In the genomic region with DNA sequence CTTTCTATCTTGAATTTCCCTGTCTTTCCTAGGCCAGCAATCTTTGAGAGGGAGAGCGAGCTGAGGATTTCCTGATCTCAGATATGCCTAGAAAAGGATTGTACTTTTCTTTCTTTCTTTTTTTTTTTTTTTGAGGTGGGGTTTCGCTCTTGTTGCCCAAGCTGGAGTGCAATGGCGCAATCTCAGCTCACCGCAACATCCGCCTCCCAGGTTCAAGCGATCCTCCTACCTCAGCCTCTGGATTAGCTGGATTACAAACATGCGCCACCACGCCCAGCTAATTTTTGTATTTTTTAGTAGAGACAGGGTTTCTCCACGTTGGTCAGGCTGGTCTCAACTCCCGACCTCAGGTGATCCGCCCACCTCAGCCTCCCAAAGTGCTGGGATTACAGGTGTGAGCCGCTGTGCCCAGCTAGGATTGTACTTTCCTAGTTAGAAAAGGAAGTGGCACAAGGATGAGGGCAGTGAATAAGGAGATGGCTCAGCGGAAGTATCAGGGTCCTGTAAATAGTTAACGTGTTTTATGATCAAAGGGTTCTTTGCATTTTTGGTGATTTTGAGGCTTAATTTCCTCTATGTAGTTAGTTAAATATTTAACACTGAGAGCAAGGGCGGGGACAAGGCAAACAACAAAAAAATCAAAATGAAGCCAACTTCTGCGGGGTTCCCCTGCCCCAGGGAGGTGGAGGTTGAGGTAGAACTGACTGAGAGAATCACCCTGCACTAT, we compare ENCODE assay signal across 8 cellular contexts.
DNase-seq lines count a peak whose midpoint lies in the region; ATAC-seq and TF ChIP-seq lines count a peak whose summit lies in the region.
"Not testable (repeated sequence)": the region's sequence is repeated elsewhere in the genome, so short reads cannot be mapped to it uniquely, and the experiment has no call there.

No MANE protein-coding gene starts in this region.

- not testable (repeated sequence) for TF ChIP-seq POLR2A in transverse colon (IDR thresholded peaks at IDR 0.05)

- not testable (repeated sequence) for H3K4me3 Mint-ChIP-seq in T-helper 2 cell treated with Interferon-gamma antibody and Interleukin-4, amounts not matched to agents 5 μg/mL and 100 μg/mL, for 36 hours; progenitor cell of endocrine pancreas (ENCODE audit: low read depth)

- H3K27ac Mint-ChIP-seq in T-helper 2 cell treated with Interferon-gamma antibody and Interleukin-4, amounts not matched to agents 5 μg/mL and 100 μg/mL, for 36 hours = peak overlapping the region; percentile 36
- peak overlapping the region; percentile 45 for H3K27ac Mint-ChIP-seq in progenitor cell of endocrine pancreas

- H4K20me1 ChIP-seq in BLaER1 treated with 17β-estradiol and CSF1 and Interleukin-3, amounts not matched to agents 10 nM and 100 nM = peaks cover 0 to 17% (median 0%) of the 10 kb centered on the region in 11 experiments; a peak in 6 of 22 replicates

- TF ChIP-seq EP300 in transverse colon (IDR thresholded peaks at IDR 0.05; ENCODE audit: low read depth) = not testable (repeated sequence)

- H3K27me3 ChIP-seq in BLaER1 treated with 17β-estradiol and CSF1 and Interleukin-3, amounts not matched to agents 10 nM and 100 nM; esophagus (ENCODE audit: control insufficient read depth in 1 of 2, insufficient read depth in 2 of 2, low read length in 2 of 2); left lung; transverse colon: not testable (repeated sequence)

- peak overlapping the region; percentile 9 to 95 (median 87); a peak in 20 of 22 replicates for H3K4me2 ChIP-seq in BLaER1 treated with 17β-estradiol and CSF1 and Interleukin-3, amounts not matched to agents 10 nM and 100 nM

- peak overlapping the region in 6 of 11 experiments; percentile 43 to 77 (median 68); a peak in 11 of 22 replicates for H3K9ac ChIP-seq in BLaER1 treated with 17β-estradiol and CSF1 and Interleukin-3, amounts not matched to agents 10 nM and 100 nM

- not testable (repeated sequence) for TF ChIP-seq CTCF in left lung (IDR thresholded peaks at IDR 0.05); progenitor cell of endocrine pancreas (IDR thresholded peaks at IDR 0.05; ENCODE audit: unreplicated experiment); transverse colon (IDR thresholded peaks at IDR 0.05)

- ATAC-seq in left lung = peak; percentile 40

- peaks cover 20% of the 10 kb centered on the region for H3K36me3 Mint-ChIP-seq in T-helper 2 cell treated with Interferon-gamma antibody and Interleukin-4, amounts not matched to agents 5 μg/mL and 100 μg/mL, for 36 hours (ENCODE audit: low read depth)
- H3K36me3 Mint-ChIP-seq in progenitor cell of endocrine pancreas (ENCODE audit: insufficient read depth) = not testable (repeated sequence)

- peaks cover 77 to 96% (median 90%) of the 10 kb centered on the region in 10 experiments for H3K4me1 ChIP-seq in BLaER1 treated with 17β-estradiol and CSF1 and Interleukin-3, amounts not matched to agents 10 nM and 100 nM
- H3K4me1 ChIP-seq in esophagus (ENCODE audit: control insufficient read depth in 2 of 2, insufficient read depth in 2 of 2, low read length in 1 of 2) = not testable (repeated sequence)
- H3K4me1 ChIP-seq in left lung = peaks cover 0 to 37% of the 10 kb centered on the region in 2 donors
- peaks cover 4 to 18% (median 10%) of the 10 kb centered on the region in 4 donors for H3K4me1 ChIP-seq in transverse colon

- in situ Hi-C loops in transverse colon (cut with MboI; ENCODE audit: low pct_ligation_motif_present in 1 of 4, low pct_unique_long_range_greater_than_20kb in 1 of 4, low sequenced_read_pairs in 3 of 4) = not testable (repeated sequence)

- H3K9me3 Mint-ChIP-seq in T-helper 2 cell treated with Interferon-gamma antibody and Interleukin-4, amounts not matched to agents 5 μg/mL and 100 μg/mL, for 36 hours; progenitor cell of endocrine pancreas (ENCODE audit: low read depth): not testable (repeated sequence)

- H3K4me1 Mint-ChIP-seq in T-helper 2 cell treated with Interferon-gamma antibody and Interleukin-4, amounts not matched to agents 5 μg/mL and 100 μg/mL, for 36 hours (ENCODE audit: low read depth) = peaks cover 24% of the 10 kb centered on the region
- not testable (repeated sequence) for H3K4me1 Mint-ChIP-seq in progenitor cell of endocrine pancreas (ENCODE audit: low read depth)

- not testable (repeated sequence) for H3K9me3 ChIP-seq in BLaER1 treated with 17β-estradiol and CSF1 and Interleukin-3, amounts not matched to agents 10 nM and 100 nM (replicated peaks in 1 of 11); esophagus (ENCODE audit: control insufficient read depth in 2 of 2, insufficient read depth in 1 of 2, low read depth in 1 of 2, low read length in 1 of 2); left lung; transverse colon

- peak; percentile 57 for DNase-seq in LoVo (ENCODE audit: low spot score)
- DNase-seq in T-helper 2 cell treated with Interferon-gamma antibody and Interleukin-4, amounts not matched to agents 5 μg/mL and 100 μg/mL, for 36 hours (ENCODE audit: low spot score); progenitor cell of endocrine pancreas (ENCODE audit: low spot score, unreplicated experiment); transverse colon: not testable (repeated sequence)
- DNase-seq in amniotic epithelial cell (ENCODE audit: low read depth) = peak; percentile 68
- DNase-seq in left lung = peak; percentile 56 to 82

- H3K36me3 ChIP-seq in BLaER1 treated with 17β-estradiol and CSF1 and Interleukin-3, amounts not matched to agents 10 nM and 100 nM = peaks cover 0 to 31% (median 7%) of the 10 kb centered on the region in 11 experiments; a peak in 9 of 22 replicates
- peaks cover 7 to 15% of the 10 kb centered on the region in 2 donors for H3K36me3 ChIP-seq in esophagus (ENCODE audit: control insufficient read depth in 2 of 2, insufficient read depth in 2 of 2, low read length in 1 of 2)
- peaks cover 0 to 35% of the 10 kb centered on the region in 2 donors for H3K36me3 ChIP-seq in left lung
- not testable (repeated sequence) for H3K36me3 ChIP-seq in transverse colon

- H3K27me3 Mint-ChIP-seq in T-helper 2 cell treated with Interferon-gamma antibody and Interleukin-4, amounts not matched to agents 5 μg/mL and 100 μg/mL, for 36 hours (ENCODE audit: low read depth); progenitor cell of endocrine pancreas: not testable (repeated sequence)

- peak overlapping the region in 2 of 10 experiments; percentile 8 to 13; a peak in 1 of 20 replicates for H3K4me3 ChIP-seq in BLaER1 treated with 17β-estradiol and CSF1 and Interleukin-3, amounts not matched to agents 10 nM and 100 nM
- H3K4me3 ChIP-seq in esophagus (ENCODE audit: low read depth in 1 of 2, low read length in 2 of 2); left lung; transverse colon: not testable (repeated sequence)

- 66 to 78% methylated on average over 15 to 16 of the region's 16 CpGs for WGBS in esophagus, 2 donors
- 59 to 66% methylated on average over 2 to 16 of the region's 16 CpGs for WGBS in transverse colon (ENCODE audit: low coverage in 1 of 2), 2 donors

- H3K27ac ChIP-seq in BLaER1 treated with 17β-estradiol and CSF1 and Interleukin-3, amounts not matched to agents 10 nM and 100 nM = peak overlapping the region in 9 of 11 experiments; percentile 22 to 91 (median 74); a peak in 16 of 22 replicates
- H3K27ac ChIP-seq in esophagus (ENCODE audit: low read depth in 2 of 2, low read length in 1 of 2) (peak overlapping the region; percentile 67 to 86), left lung (peak overlapping the region; percentile 79 to 85), transverse colon (peak overlapping the region; percentile 66 to 76 (median 70))

- intact Hi-C loops in left lung (cut with DNase I); transverse colon (cut with DNase I; ENCODE audit: low total_unique reads): not testable (repeated sequence)
